ENCODE assay signal across 8 cellular contexts in genomic region chr9:133792721-133793470, GRCh38. TPM values are rescaled to one million over a fixed set of nuclear protein-coding genes. Genes with fewer than 3 reads are reported as not detected.
DNase-seq lines count a peak whose midpoint lies in the region; ATAC-seq, FAIRE-seq and TF ChIP-seq lines count a peak whose summit lies in the region.

No MANE protein-coding gene starts in this region.

- WGBS in tibial nerve, 2 donors: 17 to 36% methylated on average over 4 to 8 of the region's 22 CpGs

- no peak overlapping the region for H3K27ac ChIP-seq in tibial nerve

- no peak for FAIRE-seq in RCC 7860 (lab: Jason Lieb, UNC)
- FAIRE-seq in frontal cortex (lab: Jason Lieb, UNC): no peak

- peaks cover 0 to 67% (median 0%) of the 10 kb centered on the region in 3 donors for H3K36me3 ChIP-seq in tibial nerve

- peaks cover 3 to 33% (median 19%) of the 10 kb centered on the region in 4 donors for H3K4me1 ChIP-seq in tibial nerve

- TF ChIP-seq EP300 in tibial nerve (IDR thresholded peaks at IDR 0.05): peak in 1 of 2 donors; percentile 44

- no peak overlapping the region for H3K4me3 ChIP-seq in tibial nerve

- ATAC-seq in HG02885 (IDR thresholded peaks at IDR 0.05; ENCODE audit: poor library complexity, unreplicated experiment) (peak; percentile 76), omental fat pad (ENCODE audit: low FRiP score) (peak; percentile 79)

- peak; percentile 37 for DNase-seq in NCI-H2107 (lab: John Stamatoyannopoulos, UW)
- no peak for DNase-seq in NCI-H2107 treated with DMSO at 0.1 percent for 48 hours (lab: John Stamatoyannopoulos, UW; ENCODE audit: unreplicated experiment)
- DNase-seq in RCC 7860 (ENCODE audit: low spot score): peak; percentile 50
- DNase-seq in activated effector memory CD4-positive, alpha-beta T cell treated with Interleukin-2 at 50 U/mL for 16 hours: peak; percentile 15
- DNase-seq in frontal cortex (ENCODE audit: low spot score in 2 of 2): peak; percentile 83 to 94
- DNase-seq in omental fat pad (ENCODE audit: low spot score): peak; percentile 63
- DNase-seq in tibial nerve (ENCODE audit: low spot score in 2 of 2): peak; percentile 68 to 78

- no peaks in the 10 kb centered on the region for H3K9me3 ChIP-seq in tibial nerve

- H3K27me3 ChIP-seq in tibial nerve: no peaks in the 10 kb centered on the region

- TF ChIP-seq CTCF in omental fat pad (IDR thresholded peaks at IDR 0.05) (peak in 1 of 3 donors; percentile 87), tibial nerve (IDR thresholded peaks at IDR 0.05) (peak; percentile 92 to 99 (median 98))

- no peak for TF ChIP-seq POLR2A in tibial nerve (IDR thresholded peaks at IDR 0.05)

RNA-seq across cellular contexts. Expression of gene SARDH, which starts 54.7 kb away (rescaled TPM):
- 1.6 TPM for total RNA-seq in frontal cortex
- total RNA-seq in omental fat pad: 1 to 10 TPM in 3 of 4 donors, under 1 TPM in 1; 0.56 to 6.9 (median 1.8) TPM
- 10 to 100 TPM in 1 of 4 donors, 1 to 10 TPM in 3; 2.9 to 16.4 (median 5.9) TPM for total RNA-seq in tibial nerve
